ENCODE assay signal across 1 cellular context in the genomic region with DNA sequence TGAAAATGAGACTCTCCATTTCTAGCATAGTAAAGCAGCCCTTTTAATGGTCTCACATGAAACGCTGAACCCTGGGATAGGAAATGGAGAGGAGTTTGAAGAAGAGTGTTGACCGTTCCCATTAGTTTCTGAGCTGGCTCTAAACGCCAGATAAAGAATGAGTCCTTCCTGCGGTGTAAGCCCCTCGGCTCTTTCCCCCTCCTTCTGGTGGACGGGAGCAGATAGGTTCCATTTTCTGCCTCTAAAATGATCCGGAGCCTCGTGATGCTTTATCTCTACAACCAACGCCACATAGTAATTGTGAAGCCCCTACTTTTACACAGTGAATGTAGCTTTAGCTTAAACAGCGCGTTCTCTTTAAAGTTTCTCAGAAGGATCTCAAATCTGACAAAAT.
TF ChIP-seq lines count a peak whose summit lies in the region.

No MANE protein-coding gene starts in this region.

TF ChIP-seq in H1, 55 proteins besides CTCF, POLR2A, EP300 and RAD21:
- TF ChIP-seq EZH2 (IDR thresholded peaks at IDR 0.05; ENCODE audit: low read depth, low read length, severe bottlenecking) (no peak), POU5F1 (IDR thresholded peaks at IDR 0.05; ENCODE audit: low read depth, low read length) (no peak), FOSL1 (IDR thresholded peaks at IDR 0.05; ENCODE audit: insufficient read depth, low read depth, low read length) (no peak), JUN (IDR thresholded peaks at IDR 0.05; ENCODE audit: low read depth, low read length) (no peak), BCL11A (IDR thresholded peaks at IDR 0.05; ENCODE audit: low read depth in 2 of 2, low read length in 2 of 2) (no peak), ASH2L (IDR thresholded peaks at IDR 0.05; ENCODE audit: low read length) (peak; percentile 24), YY1 (IDR thresholded peaks at IDR 0.05; ENCODE audit: low read depth, low read length) (peak; percentile 50), EGR1 (IDR thresholded peaks at IDR 0.05; ENCODE audit: borderline replicate concordance, low read depth, low read length) (no peak), SRF (IDR thresholded peaks at IDR 0.05; ENCODE audit: low read depth, low read length) (no peak), TAF1 (IDR thresholded peaks at IDR 0.05; ENCODE audit: low read depth, low read length) (peak; percentile 12; the same call in 1 of the 2 replicates), RFX5 (IDR thresholded peaks at IDR 0.05; ENCODE audit: borderline replicate concordance, low read depth, low read length) (no peak)
TF ChIP-seq in H1: peak in this region for 3.
